ENCODE assay signal across 28 cellular contexts in genomic region chr9:90299963-90300362, GRCh38.
"Had no signal": no experiment of that assay in that cellular context is flagged by ENCODE, and none has a peak within 500 bp of the region (broad histone marks: within the 10 kb centered on the region; RNA-seq: fewer than 3 reads in every experiment).

No MANE protein-coding gene starts in this region.

- H3K9ac ChIP-seq: parathyroid adenoma had no signal

- H3K4me3 ChIP-seq: gastroesophageal sphincter, hepatocyte, psoas muscle, right atrium auricular region, smooth muscle cell, uterus had no signal

- H3K27ac ChIP-seq: gastroesophageal sphincter, parathyroid adenoma, psoas muscle, right atrium auricular region, uterus had no signal

- H3K4me2 ChIP-seq: hepatocyte, smooth muscle cell had no signal

- H3K9me3 ChIP-seq: gastroesophageal sphincter, psoas muscle, right atrium auricular region, uterus had no signal

- DNase-seq: activated CD4-positive, alpha-beta T cell treated with anti-CD3 and anti-CD28 coated beads for 4 hours; activated CD4-positive, alpha-beta T cell treated with anti-CD3 and anti-CD28 coated beads, Interleukin-2, amount 50 U/mL, for 4 hours; activated naive CD4-positive, alpha-beta T cell; activated T-cell treated with anti-CD3 and anti-CD28 coated beads for 4 hours; activated T-cell treated with anti-CD3 and anti-CD28 coated beads, Interleukin-2, amount 50 U/mL, for 72 hours; anterior cingulate cortex; dermis blood vessel endothelial cell; effector CD4-positive, alpha-beta T cell; islet precursor cell; left cardiac atrium; mammary epithelial cell; midbrain; naive thymus-derived CD4-positive, alpha-beta T cell; occipital lobe; psoas muscle; stimulated activated CD4-positive, alpha-beta T cell treated with anti-CD3 and anti-CD28 coated beads, Interleukin-1b, Interleukin-23, amount 100 ng/mL, for 48 hours; stimulated activated CD4-positive, alpha-beta T cell treated with anti-CD3 and anti-CD28 coated beads, Interleukin-4, amount 100 ng/mL, for 4 hours; stimulated activated CD8-positive, alpha-beta memory T cell treated with anti-CD3 and anti-CD28 coated beads, Interleukin-4, amount 100 ng/mL, for 48 hours; stimulated activated naive CD8-positive, alpha-beta T cell treated with anti-CD3 and anti-CD28 coated beads, Interleukin-15, amount 100 ng/mL, for 72 hours; substantia nigra; uterus had no signal

- H3K27me3 ChIP-seq: hepatocyte, right atrium auricular region had no signal

- H3K4me1 ChIP-seq: gastroesophageal sphincter, parathyroid adenoma, right atrium auricular region, uterus had no signal

- H3K36me3 ChIP-seq: gastroesophageal sphincter, right atrium auricular region, uterus had no signal

- H2AFZ ChIP-seq: hepatocyte, parathyroid adenoma had no signal

- H3K79me2 ChIP-seq: hepatocyte, parathyroid adenoma had no signal

- ATAC-seq: activated naive CD4-positive, alpha-beta T cell treated with anti-CD3 and anti-CD28 coated beads, Interleukin-2, amount 50 U/mL, for 72 hours; activated T-cell treated with anti-CD3 and anti-CD28 coated beads, Interleukin-2, amount 50 U/mL, for 72 hours; gastroesophageal sphincter; naive thymus-derived CD4-positive, alpha-beta T cell; psoas muscle; stimulated activated memory B cell treated with anti-CD40 and anti-IgM and Interleukin-4, amounts not matched to agents 10 μg/mL and 1 μg/mL and 100 μg/mL, for 72 hours; stimulated activated naive CD8-positive, alpha-beta T cell treated with anti-CD3 and anti-CD28 coated beads, Interleukin-15, amount 100 ng/mL, for 72 hours had no signal
